Comparison of ENCODE assay signal across 8 cellular contexts in genomic region chr21:31732538-31732864, GRCh38. TPM values are rescaled to one million over a fixed set of nuclear protein-coding genes. Genes with fewer than 3 reads are reported as not detected.
DNase-seq lines count a peak whose midpoint lies in the region; TF ChIP-seq lines count a peak whose summit lies in the region.

No MANE protein-coding gene starts in this region.

- H3K4me3 ChIP-seq in HFF-Myc (replicated peaks; ENCODE audit: low read depth, low read length) (peak overlapping the region; percentile 55), choroid plexus epithelial cell (ENCODE audit: low read depth, low read length) (peak overlapping the region; percentile 75), mesodermal cell (ENCODE audit: extremely low read depth, insufficient read depth, low read length, poor library complexity, severe bottlenecking) (peak overlapping the region; percentile 91)

- no peaks in the 10 kb centered on the region for H3K9me3 ChIP-seq in mesodermal cell (ENCODE audit: control insufficient read depth, low read length)

- peaks cover 17% of the 10 kb centered on the region for H3K36me3 ChIP-seq in mesodermal cell (ENCODE audit: control insufficient read depth, insufficient read depth, low read length)

- no peak for DNase-seq in HFF-Myc (ENCODE audit: extremely low read depth, low read depth)
- DNase-seq in choroid plexus epithelial cell (ENCODE audit: low read depth), result no peak
- no peak for DNase-seq in A172 (ENCODE audit: low spot score)
- DNase-seq in activated CD4-positive, CD25-positive, alpha-beta regulatory T cell treated with anti-CD3 and anti-CD28 coated beads, Interleukin-2, amount 50 U/mL, for 72 hours, result no peak
- no peak for DNase-seq in stimulated activated CD4-positive, alpha-beta T cell treated with anti-CD3 and anti-CD28 coated beads, Interleukin-2, amount 100 ng/mL, for 24 hours
- no peak for DNase-seq in NCI-H446 (lab: John Stamatoyannopoulos, UW)

- TF ChIP-seq CTCF in 22Rv1 (IDR thresholded peaks at IDR 0.05), result no peak
- no peak for TF ChIP-seq CTCF in HFF-Myc (IDR thresholded peaks at IDR 0.05; ENCODE audit: low read depth, low read length, missing control alignments)
- no peak for TF ChIP-seq CTCF in choroid plexus epithelial cell (conservative IDR thresholded peaks at IDR 0.05; ENCODE audit: low read depth, low read length)

- 15 to 18% methylated on average over 10 to 12 of the region's 12 CpGs for whole genome bisulfite sequencing in mesodermal cell (ENCODE audit: insufficient coverage in 2 of 2), 2 experiments

- H3K27ac ChIP-seq in 22Rv1 (peak overlapping the region; percentile 86), mesodermal cell (ENCODE audit: low read depth, low read length, severe bottlenecking) (peak overlapping the region; percentile 96)

- H3K4me1 ChIP-seq in mesodermal cell (ENCODE audit: control insufficient read depth, insufficient read depth, low read length, poor library complexity, severe bottlenecking), result peaks cover 14% of the 10 kb centered on the region

RNA-seq across cellular contexts. Expression of gene SCAF4, which starts 0.6 kb away (rescaled TPM):
- polyA plus RNA-seq in mesodermal cell (2013, experiment 1 of 2), result 30.3 TPM
- 27.0 TPM for polyA plus RNA-seq in mesodermal cell (2013, experiment 2 of 2)
- total RNA-seq in A172 (2014; rRNA removed; shearing (Covaris generic)), result 3.9 and 5.7 TPM in 2 replicates
